In the genomic region with DNA sequence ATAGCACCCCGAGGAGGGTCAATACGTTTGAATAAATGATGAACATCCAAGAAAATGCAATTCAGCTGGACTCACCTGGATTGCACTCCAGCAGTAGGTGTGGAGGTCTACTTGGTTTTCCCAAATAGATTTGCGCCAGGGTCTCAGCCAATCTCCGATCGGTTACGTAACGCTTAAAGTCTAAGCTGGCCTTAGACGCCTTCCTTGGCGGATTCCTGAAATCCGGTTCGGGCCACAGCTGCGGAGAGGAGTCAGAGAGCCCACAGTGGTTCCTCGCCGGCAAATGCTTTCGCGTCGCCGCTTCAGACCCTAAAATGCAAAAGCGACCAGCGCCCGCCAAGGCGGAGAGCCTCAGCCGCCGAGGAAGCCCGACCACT, we compare ENCODE assay signal across 8 cellular contexts. TPM values are rescaled to one million over a fixed set of nuclear protein-coding genes. Genes with fewer than 3 reads are reported as not detected.
DNase-seq lines count a peak whose midpoint lies in the region; ATAC-seq and TF ChIP-seq lines count a peak whose summit lies in the region.

No MANE protein-coding gene starts in this region.

- H3K9me3 ChIP-seq in PC-9 (ENCODE audit: insufficient read depth, low read depth): no peaks in the 10 kb centered on the region
- no peaks in the 10 kb centered on the region for H3K9me3 ChIP-seq in neutrophil

- no peaks in the 10 kb centered on the region for H3K27me3 ChIP-seq in ACC112 (ENCODE audit: insufficient read depth, low read length)
- H3K27me3 ChIP-seq in PC-9 (ENCODE audit: insufficient read depth, low read depth): no peaks in the 10 kb centered on the region
- H3K27me3 ChIP-seq in neutrophil: no peaks in the 10 kb centered on the region

- no peaks in the 10 kb centered on the region for H3K9me2 ChIP-seq in PC-9 (ENCODE audit: insufficient read depth)

- TF ChIP-seq CTCF in PC-9 (conservative IDR thresholded peaks at IDR 0.05): no peak
- TF ChIP-seq CTCF in epithelial cell of proximal tubule (conservative IDR thresholded peaks at IDR 0.05; ENCODE audit: low read depth, low read length): no peak
- TF ChIP-seq CTCF in neutrophil (IDR thresholded peaks at IDR 0.05): no peak

- H3F3A ChIP-seq in PC-9 (ENCODE audit: insufficient read depth, low read depth): peaks cover 16% of the 10 kb centered on the region; the same call in 1 of the 2 replicates

- DNase-seq in PC-9: peak in 1 of 2 experiments; percentile 40
- no peak for DNase-seq in epithelial cell of proximal tubule (ENCODE audit: low read depth)
- no peak for DNase-seq in KG1 (lab: John Stamatoyannopoulos, UW)
- no peak for DNase-seq in HK-2 (ENCODE audit: unreplicated experiment)

- intact Hi-C loops in PC-9 (cut with micrococcal nuclease; ENCODE audit: unreplicated experiment): loop anchor here (1.0 to 10.0 kb wide), 6 partner anchors 32 to 189 kb away; no protein-coding TSS in a partner anchor

- H3K79me2 ChIP-seq in ACC112 (ENCODE audit: control insufficient read depth, insufficient read depth, low read length, unreplicated experiment) (peaks cover 62% of the 10 kb centered on the region), PC-9 (ENCODE audit: low read depth) (peaks cover 63% of the 10 kb centered on the region)

- H3K36me3 ChIP-seq in ACC112 (ENCODE audit: insufficient read depth, low read length): peaks cover 14% of the 10 kb centered on the region; the same call in 1 of the 2 replicates
- no peaks in the 10 kb centered on the region for H3K36me3 ChIP-seq in PC-9 (ENCODE audit: low read depth)
- no peaks in the 10 kb centered on the region for H3K36me3 ChIP-seq in neutrophil

- H2AFZ ChIP-seq in ACC112 (ENCODE audit: low read length, unreplicated experiment): no peak overlapping the region
- H2AFZ ChIP-seq in PC-9: peak overlapping the region; percentile 92

- H3K4me1 ChIP-seq in ACC112 (ENCODE audit: control insufficient read depth, insufficient read depth, low read length, unreplicated experiment) (peaks cover 27% of the 10 kb centered on the region), PC-9 (replicated peaks; ENCODE audit: insufficient read depth) (peaks cover 19% of the 10 kb centered on the region), neutrophil (ENCODE audit: control insufficient read depth in 1 of 2, insufficient read depth in 1 of 2, low read depth in 1 of 2, low read length in 1 of 2) (peaks cover 28 to 34% of the 10 kb centered on the region in 2 experiments)

- H3K4me3 ChIP-seq in ACC112 (ENCODE audit: low read depth, low read length) (peak overlapping the region; percentile 98), PC-9 (peak overlapping the region; percentile 90), epithelial cell of proximal tubule (ENCODE audit: low read depth, low read length) (peak overlapping the region; percentile 96), neutrophil (ENCODE audit: low read depth in 1 of 2, low read length in 1 of 2) (peak overlapping the region; percentile 97 to 99)

- ATAC-seq in GM19452 (IDR thresholded peaks at IDR 0.05; ENCODE audit: unreplicated experiment): peak; percentile 2
- ATAC-seq in HG03469 (IDR thresholded peaks at IDR 0.05; ENCODE audit: unreplicated experiment): no peak

- no TSS peak for BruUV-seq in PC-9 (replicated peaks; lab: Mats Ljungman, UMichigan)

- POLR2A ChIA-PET in PC-9 (lab: Charles Lee; ENCODE audit: unreplicated experiment): no interaction called here

- CTCF ChIA-PET in PC-9 (lab: Charles Lee): interaction anchor here (0.6 kb wide), 1 partner anchor 131 kb away, joined by 3 read pairs; no protein-coding TSS in a partner anchor

- no peaks in the 10 kb centered on the region for H4K20me1 ChIP-seq in PC-9 (ENCODE audit: insufficient read depth)

- H3K27ac ChIP-seq in ACC112 (ENCODE audit: low read depth, low read length) (peak overlapping the region; percentile 69), PC-9 (peak overlapping the region; percentile 67), neutrophil (peak overlapping the region; percentile 92)

- peak overlapping the region; percentile 98 for H3K4me2 ChIP-seq in PC-9

RNA-seq across cellular contexts. Expression of a gene that starts 0.3 kb away (rescaled TPM):
- total RNA-seq in PC-9 (2021) (16.2 and 17.8 TPM in 2 replicates), epithelial cell of proximal tubule (15.5 and 16.6 TPM in 2 replicates)

RNA-seq across cellular contexts. Expression of a gene that starts 0.5 kb away (rescaled TPM):
- total RNA-seq in PC-9 (2021) (9.1 and 13.1 TPM in 2 replicates), epithelial cell of proximal tubule (8.3 and 9.2 TPM in 2 replicates)

RNA-seq across cellular contexts. Expression of a gene that starts 58.7 kb away (rescaled TPM):
- total RNA-seq in PC-9 (2021): 28.2 and 29.6 TPM in 2 replicates
- 18.3 and 23.8 TPM in 2 replicates for total RNA-seq in epithelial cell of proximal tubule
